ENCODE assay signal across 21 cellular contexts in genomic region chr17:54971147-54971546, GRCh38.
"Had no signal": no experiment of that assay in that cellular context is flagged by ENCODE, and none has a peak within 500 bp of the region (broad histone marks: within the 10 kb centered on the region; RNA-seq: fewer than 3 reads in every experiment).

No MANE protein-coding gene starts in this region.

- ATAC-seq: activated T-cell treated with anti-CD3 and anti-CD28 coated beads, Interleukin-2, amount 50 U/mL, for 72 hours; esophagus mucosa; natural killer cell treated with Interleukin-12 subunit alpha and Interleukin-12 subunit beta and Interleukin-15 and Interleukin-18, amount 100 ng/mL, for 72 hours had no signal

- H3K36me3 Mint-ChIP-seq: activated naive CD4-positive, alpha-beta T cell treated with anti-CD3 and anti-CD28 coated beads, Interleukin-2, amount 50 U/mL, for 24 hours; natural killer cell treated with Interleukin-12 subunit alpha and Interleukin-12 subunit beta and Interleukin-15 and Interleukin-18, amount 100 ng/mL, for 72 hours had no signal

- H3K27me3 Mint-ChIP-seq: activated naive CD4-positive, alpha-beta T cell treated with anti-CD3 and anti-CD28 coated beads, Interleukin-2, amount 50 U/mL, for 24 hours; natural killer cell treated with Interleukin-12 subunit alpha and Interleukin-12 subunit beta and Interleukin-15 and Interleukin-18, amount 100 ng/mL, for 72 hours; progenitor cell of endocrine pancreas; stimulated activated naive CD8-positive, alpha-beta T cell treated with anti-CD3 and anti-CD28 coated beads, Interleukin-15, Interleukin-2, amounts not matched to agents 100 ng/mL and 50 ng/mL, for 24 hours had no signal

- H3K9me3 ChIP-seq: adrenal gland, breast epithelium, right atrium auricular region, tibial nerve, uterus had no signal

- H3K36me3 ChIP-seq: adrenal gland, breast epithelium, right atrium auricular region, tibial nerve, uterus had no signal

- H3K27ac Mint-ChIP-seq: activated naive CD4-positive, alpha-beta T cell treated with anti-CD3 and anti-CD28 coated beads, Interleukin-2, amount 50 U/mL, for 24 hours; mesothelial cell of epicardium; stimulated activated naive CD8-positive, alpha-beta T cell treated with anti-CD3 and anti-CD28 coated beads, Interleukin-15, Interleukin-2, amounts not matched to agents 100 ng/mL and 50 ng/mL, for 24 hours; T-helper 1 cell treated with Interleukin-12 subunit alpha and Interleukin-12 subunit beta and Interleukin-4 antibody, amounts not matched to agents 30 μg/mL and 1 μg/mL, for 36 hours had no signal

- H3K27ac ChIP-seq: adrenal gland, breast epithelium, right atrium auricular region, tibial nerve, uterus, VCaP had no signal

- H3K9me3 Mint-ChIP-seq: activated naive CD4-positive, alpha-beta T cell treated with anti-CD3 and anti-CD28 coated beads, Interleukin-2, amount 50 U/mL, for 24 hours; activated T-cell treated with anti-CD3 and anti-CD28 coated beads, Interleukin-2, amount 50 U/mL, for 72 hours; natural killer cell treated with Interleukin-12 subunit alpha and Interleukin-12 subunit beta and Interleukin-15 and Interleukin-18, amount 100 ng/mL, for 72 hours; stimulated activated naive CD8-positive, alpha-beta T cell treated with anti-CD3 and anti-CD28 coated beads, Interleukin-15, Interleukin-2, amounts not matched to agents 100 ng/mL and 50 ng/mL, for 24 hours; T-helper 1 cell treated with Interleukin-12 subunit alpha and Interleukin-12 subunit beta and Interleukin-4 antibody, amounts not matched to agents 30 μg/mL and 1 μg/mL, for 36 hours had no signal

- H3K4me3 ChIP-seq: adrenal gland, breast epithelium, coronary artery, lung, right atrium auricular region, tibial nerve, uterus had no signal

- H3K27me3 ChIP-seq: adrenal gland, breast epithelium, right atrium auricular region, tibial nerve, uterus had no signal

- DNase-seq: activated CD4-positive, alpha-beta T cell treated with anti-CD3 and anti-CD28 coated beads for 1 hour; activated CD4-positive, alpha-beta T cell treated with anti-CD3 and anti-CD28 coated beads, Interleukin-2, amount 50 U/mL, for 4 hours; activated effector memory CD4-positive, alpha-beta T cell treated with anti-CD3 and anti-CD28 coated beads, Interleukin-2, amount 50 U/mL, for 16 hours; activated T-cell treated with anti-CD3 and anti-CD28 coated beads, Interleukin-2, amount 50 U/mL, for 72 hours; adrenal gland; effector CD4-positive, alpha-beta T cell; hippocampal formation; uterus had no signal

- H3K4me3 Mint-ChIP-seq: activated naive CD4-positive, alpha-beta T cell treated with anti-CD3 and anti-CD28 coated beads, Interleukin-2, amount 50 U/mL, for 24 hours; T-helper 1 cell treated with Interleukin-12 subunit alpha and Interleukin-12 subunit beta and Interleukin-4 antibody, amounts not matched to agents 30 μg/mL and 1 μg/mL, for 36 hours had no signal
